18 cellular contexts compared by ENCODE assay signal in the genomic region with DNA sequence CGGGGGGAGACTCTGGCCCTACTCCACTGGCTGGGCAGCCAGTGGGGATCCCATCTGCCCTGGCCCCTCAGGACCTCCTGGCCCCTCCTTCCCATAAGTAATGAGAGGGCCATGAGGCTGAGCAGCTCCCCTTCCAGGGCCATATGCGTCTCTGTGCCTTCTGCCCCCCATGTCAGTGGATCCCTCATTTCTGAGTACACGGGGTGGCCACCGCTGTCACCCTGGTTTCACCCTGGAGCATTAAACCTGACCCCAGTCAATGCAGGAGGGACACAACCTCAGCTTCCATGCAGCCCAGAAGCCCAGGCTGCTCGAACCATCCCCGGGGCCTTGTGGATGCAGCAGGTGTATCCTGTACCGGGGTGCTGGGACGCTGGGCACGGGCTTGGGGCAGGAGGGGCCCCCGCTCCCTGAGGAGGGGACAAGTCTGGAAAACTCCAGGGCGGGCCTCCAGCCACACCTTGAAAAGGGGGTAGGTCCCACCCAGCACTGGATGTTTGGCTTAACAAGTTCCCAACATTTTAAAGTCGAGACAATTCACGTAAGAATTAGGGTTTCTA. TPM values are rescaled to one million over a fixed set of nuclear protein-coding genes. Genes with fewer than 3 reads are reported as not detected.
"Had no signal": no experiment of that assay in that cellular context is flagged by ENCODE, and none has a peak within 500 bp of the region (broad histone marks: within the 10 kb centered on the region; RNA-seq: fewer than 3 reads in every experiment).

No MANE protein-coding gene starts in this region.

- H3K4me1 ChIP-seq: breast epithelium, upper lobe of right lung had no signal

- H3K36me3 ChIP-seq: breast epithelium, upper lobe of right lung had no signal

- H3K27ac ChIP-seq: breast epithelium, epithelial cell of prostate, upper lobe of right lung had no signal

- ATAC-seq: activated CD4-positive, alpha-beta T cell treated with anti-CD3 and anti-CD28 coated beads for 36 hours; activated T-helper 17 cell treated with anti-CD3 and anti-CD28 coated beads, Interleukin-2, amount 50 U/mL, for 72 hours; left lobe of liver; upper lobe of right lung had no signal

- H3K9me3 ChIP-seq: breast epithelium, upper lobe of right lung had no signal

- DNase-seq: activated B cell treated with CpG ODN at 0.5 μM for 24 hours; activated CD4-positive, alpha-beta T cell treated with anti-CD3 and anti-CD28 coated beads for 36 hours; activated CD4-positive, alpha-beta T cell treated with anti-CD3 and anti-CD28 coated beads, Interleukin-2, amount 50 U/mL, for 4 hours; activated CD8-positive, alpha-beta memory T cell treated with anti-CD3 and anti-CD28 coated beads for 24 hours; activated CD8-positive, alpha-beta memory T cell treated with anti-CD3 and anti-CD28 coated beads, Interleukin-2, amount 50 U/mL, for 4 hours; activated naive CD8-positive, alpha-beta T cell treated with anti-CD3 and anti-CD28 coated beads for 36 hours; activated T-cell treated with anti-CD3 and anti-CD28 coated beads, Interleukin-2, amount 50 U/mL, for 24 hours; cortex of kidney; stimulated activated CD4-positive, alpha-beta T cell treated with anti-CD3 and anti-CD28 coated beads, Interleukin-4, amount 100 ng/mL, for 1 hour; stimulated activated naive CD4-positive, alpha-beta T cell; T1000; upper lobe of right lung had no signal

- H3K4me3 ChIP-seq: upper lobe of right lung had no signal

RNA-seq across cellular contexts. Expression of gene PDE6B, which starts 24.5 kb away (rescaled TPM):
- polyA plus RNA-seq: keratinocyte had no signal

RNA-seq across cellular contexts. Expression of gene SLC49A3, which starts 39.1 kb away (rescaled TPM):
- total RNA-seq: myocyte had no signal
